ENCODE assay signal across 16 cellular contexts in genomic region chr15:62503451-62503850, GRCh38.
A peak's percentile ranks its signal among the peaks of the same experiment; 100 is the strongest.
DNase-seq lines count a peak whose midpoint lies in the region; TF ChIP-seq lines count a peak whose summit lies in the region.
"Had no signal": no experiment of that assay in that cellular context is flagged by ENCODE, and none has a peak within 500 bp of the region (broad histone marks: within the 10 kb centered on the region; RNA-seq: fewer than 3 reads in every experiment).

No MANE protein-coding gene starts in this region.

- H3K36me3 Mint-ChIP-seq in glutamatergic neuron (ENCODE audit: unreplicated experiment) = no peaks in the 10 kb centered on the region
- H3K36me3 Mint-ChIP-seq: activated naive CD8-positive, alpha-beta T cell treated with anti-CD3 and anti-CD28 coated beads for 36 hours had no signal

- TF ChIP-seq CTCF in choroid plexus epithelial cell (conservative IDR thresholded peaks at IDR 0.05; ENCODE audit: low read depth, low read length) (no peak), esophagus muscularis mucosa (IDR thresholded peaks at IDR 0.05) (no peak), glutamatergic neuron (IDR thresholded peaks at IDR 0.05; ENCODE audit: partially characterized antibody, unreplicated experiment) (no peak), transverse colon (IDR thresholded peaks at IDR 0.05) (no peak)

- H3K27me3 Mint-ChIP-seq in glutamatergic neuron (ENCODE audit: unreplicated experiment) = no peaks in the 10 kb centered on the region
- H3K27me3 Mint-ChIP-seq: activated naive CD8-positive, alpha-beta T cell treated with anti-CD3 and anti-CD28 coated beads for 36 hours had no signal

- intact Hi-C loops in esophagus muscularis mucosa (cut with DNase I) = no loop called here
- intact Hi-C loops in transverse colon (cut with DNase I; ENCODE audit: low total_unique reads) = no loop called here

- no peak for TF ChIP-seq EP300 in esophagus muscularis mucosa (IDR thresholded peaks at IDR 0.05)
- TF ChIP-seq EP300 in transverse colon (IDR thresholded peaks at IDR 0.05; ENCODE audit: low read depth) = no peak

- no peaks in the 10 kb centered on the region for H3K9me3 ChIP-seq in esophagus muscularis mucosa
- H3K9me3 ChIP-seq in transverse colon = no peaks in the 10 kb centered on the region

- H3K27ac ChIP-seq in esophagus muscularis mucosa (replicated peaks in 1 of 4) (peak overlapping the region in 1 of 4 donors; percentile 7), transverse colon (no peak overlapping the region)
- H3K27ac ChIP-seq: KMS-11 had no signal

- H3K4me3 ChIP-seq in choroid plexus epithelial cell (ENCODE audit: low read depth, low read length) (no peak overlapping the region), esophagus muscularis mucosa (no peak overlapping the region), transverse colon (no peak overlapping the region)

- no peaks in the 10 kb centered on the region for H3K36me3 ChIP-seq in esophagus muscularis mucosa
- no peaks in the 10 kb centered on the region for H3K36me3 ChIP-seq in transverse colon

- peaks cover 9% of the 10 kb centered on the region for H3K4me1 Mint-ChIP-seq in glutamatergic neuron (ENCODE audit: low read depth, unreplicated experiment)
- H3K4me1 Mint-ChIP-seq: activated naive CD8-positive, alpha-beta T cell treated with anti-CD3 and anti-CD28 coated beads for 36 hours had no signal

- peak; percentile 78 for DNase-seq in EH (ENCODE audit: low read depth)
- DNase-seq in NCI-H2227 treated with DMSO at 0.1 percent for 48 hours (lab: John Stamatoyannopoulos, UW) = peak; percentile 18
- DNase-seq in choroid plexus epithelial cell (ENCODE audit: low read depth) = peak; percentile 67
- peak; percentile 76 for DNase-seq in renal cortical epithelial cell (ENCODE audit: low read depth)
- DNase-seq in esophagus muscularis mucosa (ENCODE audit: extremely low spot score) = no peak
- no peak for DNase-seq in glutamatergic neuron
- no peak for DNase-seq in SKM-1 treated with dmso at 0.1 percent for 144 hours (lab: John Stamatoyannopoulos, UW; ENCODE audit: unreplicated experiment)
- no peak for DNase-seq in transverse colon
- DNase-seq: activated CD8-positive, alpha-beta memory T cell treated with anti-CD3 and anti-CD28 coated beads for 24 hours; activated naive CD8-positive, alpha-beta T cell treated with anti-CD3 and anti-CD28 coated beads for 36 hours; DND-41; islet precursor cell; NCI-H524 treated with DMSO at 0.1 percent for 48 hours; stimulated activated CD4-positive, alpha-beta T cell treated with anti-CD3 and anti-CD28 coated beads, Interleukin-1b, Interleukin-23, amount 100 ng/mL, for 48 hours had no signal

- TF ChIP-seq POLR2A in esophagus muscularis mucosa (IDR thresholded peaks at IDR 0.05; ENCODE audit: low read depth) (no peak), transverse colon (IDR thresholded peaks at IDR 0.05) (no peak)

- H3K4me3 Mint-ChIP-seq in glutamatergic neuron (ENCODE audit: unreplicated experiment) = no peak overlapping the region
- H3K4me3 Mint-ChIP-seq: activated naive CD8-positive, alpha-beta T cell treated with anti-CD3 and anti-CD28 coated beads for 36 hours; T-helper 1 cell treated with Interleukin-12 subunit alpha and Interleukin-12 subunit beta and Interleukin-4 antibody, amounts not matched to agents 30 μg/mL and 1 μg/mL, for 36 hours had no signal

- H3K27me3 ChIP-seq in esophagus muscularis mucosa = no peaks in the 10 kb centered on the region
- H3K27me3 ChIP-seq in transverse colon = no peaks in the 10 kb centered on the region

- 46% methylated on average over 1 of the region's 1 CpG for WGBS in esophagus muscularis mucosa
- WGBS in transverse colon (ENCODE audit: low coverage in 1 of 2), 2 donors = 34 to 50% methylated on average over 1 of the region's 1 CpG

- H3K4me1 ChIP-seq in esophagus muscularis mucosa (peaks cover 22 to 40% (median 32%) of the 10 kb centered on the region in 4 donors), transverse colon (peaks cover 0 to 26% (median 14%) of the 10 kb centered on the region in 4 donors)

- in situ Hi-C loops in transverse colon (cut with MboI; ENCODE audit: low pct_ligation_motif_present in 1 of 4, low pct_unique_long_range_greater_than_20kb in 1 of 4, low sequenced_read_pairs in 3 of 4) = no loop called here

- H3K9me3 Mint-ChIP-seq in glutamatergic neuron (ENCODE audit: unreplicated experiment) = peaks cover 2% of the 10 kb centered on the region
- H3K9me3 Mint-ChIP-seq: activated naive CD8-positive, alpha-beta T cell treated with anti-CD3 and anti-CD28 coated beads for 36 hours; T-helper 1 cell treated with Interleukin-12 subunit alpha and Interleukin-12 subunit beta and Interleukin-4 antibody, amounts not matched to agents 30 μg/mL and 1 μg/mL, for 36 hours had no signal

- H3K27ac Mint-ChIP-seq in glutamatergic neuron (ENCODE audit: unreplicated experiment) = no peak overlapping the region
- H3K27ac Mint-ChIP-seq: activated naive CD8-positive, alpha-beta T cell treated with anti-CD3 and anti-CD28 coated beads for 36 hours; T-helper 1 cell treated with Interleukin-12 subunit alpha and Interleukin-12 subunit beta and Interleukin-4 antibody, amounts not matched to agents 30 μg/mL and 1 μg/mL, for 36 hours had no signal

Comparison
In these comparisons a context has a peak if more than half of its experiments do, and no peak if none do; other contexts are left out.
1. DNase-seq: peak in EH (single experiment), NCI-H2227 treated with DMSO at 0.1 percent for 48 hours (single experiment), choroid plexus epithelial cell (single experiment) and renal cortical epithelial cell (single experiment); none in esophagus muscularis mucosa (single experiment), glutamatergic neuron (single experiment), SKM-1 treated with dmso at 0.1 percent for 144 hours (single experiment) and transverse colon (single experiment).